ENCODE assay signal across 8 cellular contexts in the genomic region with DNA sequence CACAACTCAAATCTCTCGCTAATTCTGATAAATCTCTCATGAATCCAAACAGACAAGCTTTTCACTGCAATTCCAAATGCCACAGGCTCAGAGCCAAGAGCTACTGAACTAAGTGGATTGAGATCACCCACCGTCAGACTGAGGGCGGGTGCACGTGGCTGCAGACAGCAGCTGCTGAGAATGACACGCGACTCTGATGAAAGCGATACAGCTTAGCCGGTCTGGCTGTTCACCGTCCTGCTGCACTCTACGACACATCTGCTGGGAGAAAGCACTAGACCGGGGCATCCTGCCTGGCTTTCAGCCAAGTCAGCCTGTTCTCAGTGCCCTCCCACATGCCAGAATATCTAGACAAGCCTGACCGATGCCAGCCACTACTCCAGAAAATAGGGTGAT. TPM values are rescaled to one million over a fixed set of nuclear protein-coding genes. Genes with fewer than 3 reads are reported as not detected.
DNase-seq lines count a peak whose midpoint lies in the region; ATAC-seq, FAIRE-seq and TF ChIP-seq lines count a peak whose summit lies in the region.

No MANE protein-coding gene starts in this region.

- POLR2A ChIA-PET in A673 (lab: Charles Lee; ENCODE audit: low non-redundant PET), result interaction anchor here (0.5 kb wide), 1 partner anchor 146 kb away, joined by 8 read pairs; no protein-coding TSS in a partner anchor

- H3K36me3 ChIP-seq in A673 (ENCODE audit: insufficient read depth, low read length, poor library complexity, severe bottlenecking) (peaks cover 19% of the 10 kb centered on the region), astrocyte (ENCODE audit: insufficient read depth, low read length) (no peaks in the 10 kb centered on the region), kidney (ENCODE audit: control insufficient read depth in 1 of 2, insufficient read depth in 2 of 2, low read length in 2 of 2) (peaks cover 5 to 8% of the 10 kb centered on the region in 2 donors)

- CTCF ChIA-PET in A673 (lab: Charles Lee), result no interaction called here

- no peak for FAIRE-seq in astrocyte (lab: Jason Lieb, UNC)
- no peak for FAIRE-seq in kidney (lab: Jason Lieb, UNC)

- TF ChIP-seq CTCF in A673 (conservative IDR thresholded peaks at IDR 0.05; ENCODE audit: low read depth, low read length) (no peak), astrocyte (IDR thresholded peaks at IDR 0.05; ENCODE audit: insufficient read depth, low read depth, low read length) (no peak), kidney (IDR thresholded peaks at IDR 0.05; ENCODE audit: borderline replicate concordance, extremely low read depth, insufficient read depth) (no peak)

- H3K9ac ChIP-seq in astrocyte (ENCODE audit: low read length) (peak overlapping the region; percentile 49), kidney (ENCODE audit: low read length in 2 of 2) (no peak overlapping the region)

- intact Hi-C loops in A673 (cut with micrococcal nuclease; ENCODE audit: unreplicated experiment), result no loop called here
- intact Hi-C loops in kidney (cut with DNase I), result no loop called here

- H3K27me3 ChIP-seq in A673 (replicated peaks; ENCODE audit: insufficient read depth, low read depth, low read length, poor library complexity), result no peaks in the 10 kb centered on the region
- no peaks in the 10 kb centered on the region for H3K27me3 ChIP-seq in astrocyte (ENCODE audit: insufficient read depth, low read length)

- no peak overlapping the region for H2AFZ ChIP-seq in astrocyte (ENCODE audit: low read depth, low read length)

- H3K4me2 ChIP-seq in astrocyte (ENCODE audit: low read length), result peak overlapping the region; percentile 66

- peak overlapping the region; percentile 9 for H3K27ac Mint-ChIP-seq in astrocyte (ENCODE audit: unreplicated experiment)

- H3K36me3 Mint-ChIP-seq in astrocyte (ENCODE audit: low read depth, unreplicated experiment), result peaks cover 48% of the 10 kb centered on the region

- peaks cover 11% of the 10 kb centered on the region for H3K79me2 ChIP-seq in astrocyte (ENCODE audit: insufficient read depth, low read length)

- DNase-seq in A673 (ENCODE audit: low spot score), result peak; percentile 82
- peak; percentile 80 to 94 for DNase-seq in NCI-H2081 (lab: John Stamatoyannopoulos, UW)
- peak; percentile 94 for DNase-seq in astrocyte (ENCODE audit: low read depth)
- peak; percentile 88 for DNase-seq in kidney
- no peak for DNase-seq in activated CD4-positive, alpha-beta T cell treated with anti-CD3 and anti-CD28 coated beads for 4 hours
- no peak for DNase-seq in effector CD8-positive, alpha-beta T cell (lab: John Stamatoyannopoulos, UW)

- H4K20me1 ChIP-seq in astrocyte (ENCODE audit: insufficient read depth, low read length), result peaks cover 45% of the 10 kb centered on the region

- no peaks in the 10 kb centered on the region for H3K27me3 Mint-ChIP-seq in astrocyte (ENCODE audit: low read depth, unreplicated experiment)

- H3K27ac ChIP-seq in A673 (ENCODE audit: low read depth, low read length, poor library complexity, severe bottlenecking), result no peak overlapping the region
- no peak overlapping the region for H3K27ac ChIP-seq in astrocyte (ENCODE audit: low read depth, low read length)
- H3K27ac ChIP-seq in kidney (ENCODE audit: low read depth in 2 of 2, low read length in 2 of 2), result no peak overlapping the region

- ATAC-seq in GM19043 (IDR thresholded peaks at IDR 0.05; ENCODE audit: low read depth, unreplicated experiment), result peak; percentile 69
- no peak for ATAC-seq in HG02938 (IDR thresholded peaks at IDR 0.05; ENCODE audit: unreplicated experiment)

- H3K9me3 ChIP-seq in A673 (ENCODE audit: low read depth, low read length, poor library complexity, severe bottlenecking), result no peaks in the 10 kb centered on the region
- no peaks in the 10 kb centered on the region for H3K9me3 ChIP-seq in astrocyte (ENCODE audit: insufficient read depth, low read depth, low read length)
- no peaks in the 10 kb centered on the region for H3K9me3 ChIP-seq in kidney (ENCODE audit: control insufficient read depth in 1 of 2, low read length in 2 of 2)

- H3K4me1 ChIP-seq in A673 (ENCODE audit: insufficient read depth, low read length, poor library complexity, severe bottlenecking) (peaks cover 9% of the 10 kb centered on the region), astrocyte (ENCODE audit: insufficient read depth, low read length) (peaks cover 24% of the 10 kb centered on the region), kidney (ENCODE audit: control insufficient read depth in 1 of 2, insufficient read depth in 1 of 2, low read depth in 1 of 2, low read length in 2 of 2) (no peaks in the 10 kb centered on the region)

- peak overlapping the region; percentile 0 for H3K4me3 Mint-ChIP-seq in astrocyte (ENCODE audit: unreplicated experiment)

- peaks cover 6% of the 10 kb centered on the region for H3K9me3 Mint-ChIP-seq in astrocyte (ENCODE audit: unreplicated experiment)

- peaks cover 45% of the 10 kb centered on the region for H3K4me1 Mint-ChIP-seq in astrocyte (ENCODE audit: low read depth, unreplicated experiment)

- no peak overlapping the region for H3K4me3 ChIP-seq in A673 (ENCODE audit: low read depth, low read length, poor library complexity, severe bottlenecking)
- peak overlapping the region; percentile 6 for H3K4me3 ChIP-seq in astrocyte (ENCODE audit: insufficient read depth, low read depth, low read length)
- no peak overlapping the region for H3K4me3 ChIP-seq in kidney (ENCODE audit: low read length in 2 of 2)

- BruUV-seq in A673 (replicated peaks; lab: Mats Ljungman, UMichigan), result no TSS peak

RNA-seq across cellular contexts. Expression of gene KLHDC4, which starts 42.6 kb away (rescaled TPM):
- 83.3 and 86.6 TPM in 2 replicates for total RNA-seq in A673 (2021)
- 29.6 and 29.8 TPM in 2 replicates for total RNA-seq in astrocyte
- 42.2 TPM for total RNA-seq in kidney
- polyA plus RNA-seq in kidney (ENCODE audit: insufficient read depth, low read depth, low replicate concordance), result 25.0 TPM

Comparison
In these comparisons a context has a peak if more than half of its experiments do, and no peak if none do; other contexts are left out.
1. DNase-seq: peak in A673 (single experiment), NCI-H2081 (2 of 2), astrocyte (single experiment) and kidney (single experiment); none in activated CD4-positive, alpha-beta T cell treated with anti-CD3 and anti-CD28 coated beads for 4 hours (0 of 2) and effector CD8-positive, alpha-beta T cell (single experiment).